Comparison of ENCODE assay signal across 8 cellular contexts in genomic region chr1:147892731-147893214, GRCh38. TPM values are rescaled to one million over a fixed set of nuclear protein-coding genes. Genes with fewer than 3 reads are reported as not detected.
A peak's percentile ranks its signal among the peaks of the same experiment; 100 is the strongest.
DNase-seq lines count a peak whose midpoint lies in the region; ATAC-seq, FAIRE-seq and TF ChIP-seq lines count a peak whose summit lies in the region.

No MANE protein-coding gene starts in this region.

- no peak overlapping the region for H2AFZ ChIP-seq in astrocyte (ENCODE audit: low read depth, low read length)

- TF ChIP-seq CTCF in D721Med (IDR thresholded peaks at IDR 0.05; ENCODE audit: insufficient read depth, missing control alignments) (peak; percentile 100), astrocyte (IDR thresholded peaks at IDR 0.05; ENCODE audit: insufficient read depth, low read depth, low read length) (peak; percentile 100)

- DNase-seq in D721Med (ENCODE audit: insufficient read length, low spot score) (no peak), HCEC 1CT (peak; percentile 47), NCI-H748 treated with DMSO at 0.1 percent for 48 hours (lab: John Stamatoyannopoulos, UW) (peak; percentile 22), astrocyte (ENCODE audit: low read depth) (peak; percentile 23), hepatic stellate cell (ENCODE audit: low spot score) (peak; percentile 52), small intestine (peak; percentile 59)

- no peaks in the 10 kb centered on the region for H3K4me1 Mint-ChIP-seq in astrocyte (ENCODE audit: low read depth, unreplicated experiment)

- no peaks in the 10 kb centered on the region for H3K4me1 ChIP-seq in astrocyte (ENCODE audit: insufficient read depth, low read length)
- no peaks in the 10 kb centered on the region for H3K4me1 ChIP-seq in small intestine (ENCODE audit: control insufficient read depth in 2 of 2, insufficient read depth in 1 of 2, low read depth in 1 of 2, low read length in 1 of 2)

- H3K4me3 ChIP-seq in astrocyte (ENCODE audit: insufficient read depth, low read depth, low read length) = no peak overlapping the region
- no peak overlapping the region for H3K4me3 ChIP-seq in small intestine (ENCODE audit: low read depth in 1 of 2, low read length in 2 of 2)

- H3K36me3 ChIP-seq in astrocyte (ENCODE audit: insufficient read depth, low read length) (no peaks in the 10 kb centered on the region), small intestine (ENCODE audit: control insufficient read depth in 2 of 2, insufficient read depth in 2 of 2, low read length in 2 of 2) (no peaks in the 10 kb centered on the region)

- no peaks in the 10 kb centered on the region for H4K20me1 ChIP-seq in astrocyte (ENCODE audit: insufficient read depth, low read length)

- H3K9ac ChIP-seq in astrocyte (ENCODE audit: low read length) = no peak overlapping the region

- WGBS in small intestine, 3 donors = 0 to 6% (median 3%) methylated on average over 1 of the region's 1 CpG

- peaks cover 4% of the 10 kb centered on the region for H3K27me3 ChIP-seq in astrocyte (ENCODE audit: insufficient read depth, low read length)
- no peaks in the 10 kb centered on the region for H3K27me3 ChIP-seq in small intestine (ENCODE audit: control insufficient read depth in 2 of 2, insufficient read depth in 2 of 2, low read length in 2 of 2)

- no peaks in the 10 kb centered on the region for H3K79me2 ChIP-seq in astrocyte (ENCODE audit: insufficient read depth, low read length)

- H3K9me3 ChIP-seq in astrocyte (ENCODE audit: insufficient read depth, low read depth, low read length) (no peaks in the 10 kb centered on the region), small intestine (ENCODE audit: control insufficient read depth, low read depth) (no peaks in the 10 kb centered on the region)

- H3K27ac ChIP-seq in astrocyte (ENCODE audit: low read depth, low read length) (no peak overlapping the region), small intestine (ENCODE audit: low read depth in 1 of 2, low read length in 1 of 2) (no peak overlapping the region)

- no peaks in the 10 kb centered on the region for H3K9me3 Mint-ChIP-seq in astrocyte (ENCODE audit: unreplicated experiment)

- no peak overlapping the region for H3K4me3 Mint-ChIP-seq in astrocyte (ENCODE audit: unreplicated experiment)

- no peak overlapping the region for H3K27ac Mint-ChIP-seq in astrocyte (ENCODE audit: unreplicated experiment)

- peaks cover 12% of the 10 kb centered on the region for H3K27me3 Mint-ChIP-seq in astrocyte (ENCODE audit: low read depth, unreplicated experiment)

- peak; percentile 95 for FAIRE-seq in D721Med (lab: Jason Lieb, UNC)
- peak; percentile 78 for FAIRE-seq in astrocyte (lab: Jason Lieb, UNC)
- no peak for FAIRE-seq in small intestine (lab: Jason Lieb, UNC)

- H3K4me2 ChIP-seq in astrocyte (ENCODE audit: low read length) = no peak overlapping the region

- ATAC-seq in HG02884 (IDR thresholded peaks at IDR 0.05; ENCODE audit: unreplicated experiment) (no peak), HG03520 (IDR thresholded peaks at IDR 0.05; ENCODE audit: unreplicated experiment) (no peak)

- H3K36me3 Mint-ChIP-seq in astrocyte (ENCODE audit: low read depth, unreplicated experiment) = no peaks in the 10 kb centered on the region

RNA-seq across cellular contexts. Expression of gene GJA8, which starts 9.8 kb away (rescaled TPM):
- total RNA-seq in astrocyte = not detected in 2 replicates
- not detected for polyA plus RNA-seq in small intestine

RNA-seq across cellular contexts. Expression of gene GPR89B, which starts 35.4 kb away (rescaled TPM):
- total RNA-seq in astrocyte = 12.2 and 13.0 TPM in 2 replicates
- 10 to 100 TPM; 15.8 to 40.0 (median 23.2) TPM for polyA plus RNA-seq in small intestine
